In the genomic region with DNA sequence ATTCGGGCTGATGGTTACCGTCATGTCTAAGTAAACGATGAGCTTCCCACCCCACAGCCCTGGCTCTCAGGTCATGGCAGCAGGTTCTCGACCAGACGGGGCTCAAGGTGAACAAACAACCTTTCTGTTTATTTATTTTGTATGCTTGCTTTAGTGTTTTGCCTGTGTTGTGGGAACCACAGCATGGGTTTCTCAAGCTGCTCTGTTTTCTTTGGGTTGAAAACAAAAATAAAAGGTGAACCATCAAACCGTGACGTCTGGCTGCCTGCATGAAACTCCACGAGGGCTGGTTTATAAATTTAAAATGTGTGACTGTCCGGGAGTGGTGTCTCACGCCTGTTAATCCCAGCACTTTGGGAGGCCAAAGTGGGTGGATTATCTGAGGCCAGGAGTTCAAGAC, we compare ENCODE assay signal across 15 cellular contexts. TPM values are rescaled to one million over a fixed set of nuclear protein-coding genes. Genes with fewer than 3 reads are reported as not detected.
"Had no signal": no experiment of that assay in that cellular context is flagged by ENCODE, and none has a peak within 500 bp of the region (broad histone marks: within the 10 kb centered on the region; RNA-seq: fewer than 3 reads in every experiment).

No MANE protein-coding gene starts in this region.

- H3K4me2 ChIP-seq: neural progenitor cell had no signal

- H3K27ac ChIP-seq: ascending aorta, gastrocnemius medialis, heart left ventricle, neural progenitor cell, tibial artery had no signal

- H3K4me3 ChIP-seq: ascending aorta, gastrocnemius medialis, heart left ventricle, neural progenitor cell, tibial artery had no signal

- H3K9me3 ChIP-seq: ascending aorta, gastrocnemius medialis, heart left ventricle, tibial artery had no signal

- H3K4me1 ChIP-seq: ascending aorta had no signal

- ATAC-seq: activated naive CD8-positive, alpha-beta T cell treated with anti-CD3 and anti-CD28 coated beads, Interleukin-2, amount 50 U/mL, for 24 hours; gastrocnemius medialis; heart left ventricle; left lobe of liver; stimulated activated naive B cell treated with anti-CD40 and anti-IgM and Interleukin-4, amounts not matched to agents 10 μg/mL and 1 μg/mL and 100 μg/mL, for 72 hours had no signal

- DNase-seq: activated CD4-positive, alpha-beta T cell treated with anti-CD3 and anti-CD28 coated beads, Interleukin-2, amount 50 U/mL, for 4 hours; activated CD4-positive, CD25-positive, alpha-beta regulatory T cell treated with anti-CD3 and anti-CD28 coated beads, Interleukin-2, amount 50 U/mL, for 72 hours; activated naive CD4-positive, alpha-beta T cell; activated naive CD8-positive, alpha-beta T cell treated with anti-CD3 and anti-CD28 coated beads, Interleukin-2, amount 50 U/mL, for 24 hours; activated T-cell treated with anti-CD3 and anti-CD28 coated beads for 4 hours; dermis blood vessel endothelial cell; gastrocnemius medialis; heart left ventricle; naive B cell; stimulated activated CD4-positive, alpha-beta T cell treated with anti-CD3 and anti-CD28 coated beads, Interleukin-2, amount 100 ng/mL, for 48 hours; stimulated activated naive B cell treated with anti-CD40 and anti-IgM and Interleukin-4, amounts not matched to agents 10 μg/mL and 1 μg/mL and 100 μg/mL, for 72 hours; tibial artery had no signal

RNA-seq across cellular contexts. Expression of a gene that starts 28.0 kb away (rescaled TPM):
- total RNA-seq: ascending aorta had no signal
